ENCODE assay signal across 17 cellular contexts in genomic region chr6:84645000-84645399, GRCh38.
A peak's percentile ranks its signal among the peaks of the same experiment; 100 is the strongest.
DNase-seq lines count a peak whose midpoint lies in the region; ATAC-seq and TF ChIP-seq lines count a peak whose summit lies in the region.
"Had no signal": no experiment of that assay in that cellular context is flagged by ENCODE, and none has a peak within 500 bp of the region (broad histone marks: within the 10 kb centered on the region; RNA-seq: fewer than 3 reads in every experiment).

No MANE protein-coding gene starts in this region.

- ATAC-seq in upper lobe of right lung (no peak), left colon (no peak), GM21390 (IDR thresholded peaks at IDR 0.05; ENCODE audit: unreplicated experiment) (no peak)

- peak overlapping the region; percentile 57 for H3K27ac ChIP-seq in osteoblast (ENCODE audit: low read depth, low read length)
- no peak overlapping the region for H3K27ac ChIP-seq in transverse colon
- H3K27ac ChIP-seq in upper lobe of right lung = no peak overlapping the region
- H3K27ac ChIP-seq: SK-N-MC, skin epidermis had no signal

- TF ChIP-seq EP300 in transverse colon (IDR thresholded peaks at IDR 0.05; ENCODE audit: low read depth) = no peak

- DNase-seq in EH (ENCODE audit: low read depth) = peak; percentile 79
- DNase-seq in NOMO-1 treated with dmso at 0.1 percent for 144 hours (lab: John Stamatoyannopoulos, UW; ENCODE audit: unreplicated experiment) = peak; percentile 8
- DNase-seq in epithelial cell of esophagus (ENCODE audit: low read depth) = peak; percentile 82
- DNase-seq in osteoblast (ENCODE audit: insufficient read length, low spot score, missing footprints) = no peak
- no peak for DNase-seq in transverse colon
- no peak for DNase-seq in upper lobe of right lung
- no peak for DNase-seq in left colon
- DNase-seq: activated B cell treated with CpG ODN at 0.5 μM for 24 hours; CD4-positive, CD25-positive, alpha-beta regulatory T cell; head of caudate nucleus; KBM-7; left cardiac atrium; NCI-H2081; substantia nigra had no signal

- H3K36me3 ChIP-seq in osteoblast (ENCODE audit: insufficient read depth, low read length) = no peaks in the 10 kb centered on the region
- H3K36me3 ChIP-seq in transverse colon = no peaks in the 10 kb centered on the region
- no peaks in the 10 kb centered on the region for H3K36me3 ChIP-seq in upper lobe of right lung

- no peaks in the 10 kb centered on the region for H3K79me2 ChIP-seq in osteoblast (ENCODE audit: insufficient read depth, low read length)

- intact Hi-C loops in transverse colon (cut with DNase I; ENCODE audit: low total_unique reads) (no loop called here), upper lobe of right lung (cut with DNase I) (no loop called here), left colon (cut with DNase I, micrococcal nuclease) (no loop called here)

- peak overlapping the region; percentile 49 for H3K4me2 ChIP-seq in osteoblast (ENCODE audit: insufficient read depth, low read length)

- TF ChIP-seq POLR2A in transverse colon (IDR thresholded peaks at IDR 0.05) = no peak

- H2AFZ ChIP-seq in osteoblast (ENCODE audit: low read length) = no peak overlapping the region

- no peaks in the 10 kb centered on the region for H3K9me3 ChIP-seq in osteoblast (ENCODE audit: low read depth, low read length)
- no peaks in the 10 kb centered on the region for H3K9me3 ChIP-seq in transverse colon
- no peaks in the 10 kb centered on the region for H3K9me3 ChIP-seq in upper lobe of right lung

- H3K4me1 ChIP-seq in osteoblast (ENCODE audit: insufficient read depth, low read length) = peaks cover 28% of the 10 kb centered on the region
- no peaks in the 10 kb centered on the region for H3K4me1 ChIP-seq in transverse colon
- no peaks in the 10 kb centered on the region for H3K4me1 ChIP-seq in upper lobe of right lung

- no peaks in the 10 kb centered on the region for H4K20me1 ChIP-seq in osteoblast (ENCODE audit: insufficient read depth, low read length)

- in situ Hi-C loops in transverse colon (cut with MboI; ENCODE audit: low pct_ligation_motif_present in 1 of 4, low pct_unique_long_range_greater_than_20kb in 1 of 4, low sequenced_read_pairs in 3 of 4) = no loop called here

- H3K27me3 ChIP-seq in osteoblast (ENCODE audit: insufficient read depth, low read length) (no peaks in the 10 kb centered on the region), transverse colon (no peaks in the 10 kb centered on the region), upper lobe of right lung (no peaks in the 10 kb centered on the region)

- TF ChIP-seq CTCF in epithelial cell of esophagus (IDR thresholded peaks at IDR 0.05; ENCODE audit: insufficient read depth, low read depth, low read length, missing control alignments) (no peak), osteoblast (IDR thresholded peaks at IDR 0.05; ENCODE audit: extremely low read depth, low read depth, low read length) (no peak), transverse colon (IDR thresholded peaks at IDR 0.05) (no peak), upper lobe of right lung (IDR thresholded peaks at IDR 0.05) (no peak)

- H3K4me3 ChIP-seq in epithelial cell of esophagus (ENCODE audit: low read length) = no peak overlapping the region
- H3K4me3 ChIP-seq in osteoblast (ENCODE audit: insufficient read depth, low read length) = no peak overlapping the region
- H3K4me3 ChIP-seq in transverse colon = no peak overlapping the region
- no peak overlapping the region for H3K4me3 ChIP-seq in upper lobe of right lung
- H3K4me3 ChIP-seq: SK-N-MC, skin epidermis had no signal

Comparison
In these comparisons a context has a peak if more than half of its experiments do, and no peak if none do; other contexts are left out.
1. DNase-seq: peak in EH (single experiment), NOMO-1 treated with dmso at 0.1 percent for 144 hours (single experiment) and epithelial cell of esophagus (single experiment); none in osteoblast (single experiment), transverse colon (single experiment), upper lobe of right lung (single experiment) and left colon (0 of 2).